In the genomic region with DNA sequence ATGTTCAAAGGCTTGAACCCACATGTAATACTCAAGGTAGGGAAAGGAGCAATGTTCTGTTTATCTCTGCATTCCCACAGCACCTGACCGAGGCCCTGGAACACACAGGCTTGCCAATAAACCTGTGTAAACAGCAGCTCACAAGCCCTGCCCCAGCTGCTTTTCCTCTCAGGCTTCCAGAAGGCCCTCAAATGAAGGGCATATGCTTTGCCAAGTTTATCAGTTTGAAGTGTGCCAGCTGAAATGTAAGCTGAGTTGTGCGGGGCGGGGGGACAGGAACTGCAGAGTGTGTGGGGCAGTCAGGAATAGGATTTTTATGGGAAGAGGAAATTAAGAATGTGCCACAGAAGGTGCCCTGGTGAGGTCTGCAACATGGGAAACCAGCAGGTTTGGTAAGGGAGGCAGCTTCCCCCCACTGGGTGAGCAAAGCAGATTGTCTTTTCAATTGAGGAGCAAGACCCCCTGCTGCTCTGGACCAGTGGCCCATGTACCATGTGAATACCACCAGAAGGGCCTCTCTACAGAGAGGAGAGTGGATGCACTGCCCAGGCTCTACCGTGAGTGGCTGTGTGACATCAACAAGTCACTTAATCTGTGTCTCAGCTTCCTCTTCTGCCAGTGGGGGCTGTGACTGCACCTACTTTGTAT, we compare ENCODE assay signal across 12 cellular contexts.
DNase-seq lines count a peak whose midpoint lies in the region; ATAC-seq and TF ChIP-seq lines count a peak whose summit lies in the region.
"Had no signal": no experiment of that assay in that cellular context is flagged by ENCODE, and none has a peak within 500 bp of the region (broad histone marks: within the 10 kb centered on the region; RNA-seq: fewer than 3 reads in every experiment).

No MANE protein-coding gene starts in this region.

- H3K27me3 ChIP-seq in heart left ventricle (no peaks in the 10 kb centered on the region), thyroid gland (no peaks in the 10 kb centered on the region)

- peaks cover 0 to 23% (median 7%) of the 10 kb centered on the region in 12 donors for H3K4me1 ChIP-seq in heart left ventricle
- H3K4me1 ChIP-seq in thyroid gland = peaks cover 7 to 10% of the 10 kb centered on the region in 2 donors

- H3K36me3 ChIP-seq in heart left ventricle (no peaks in the 10 kb centered on the region), thyroid gland (no peaks in the 10 kb centered on the region)

- H3K4me3 ChIP-seq in heart left ventricle (no peak overlapping the region), thyroid gland (replicated peaks in 1 of 3) (no peak overlapping the region)

- 32 to 44% (median 41%) methylated on average over 4 of the region's 4 CpGs for WGBS in heart left ventricle, 4 donors
- 17 to 27% methylated on average over 4 of the region's 4 CpGs for WGBS in thyroid gland, 2 donors

- ATAC-seq in heart left ventricle = peak; percentile 63 to 94 (median 86)
- ATAC-seq in esophagus mucosa = no peak

- peak overlapping the region in 2 of 12 donors; percentile 39 to 59 for H3K27ac ChIP-seq in heart left ventricle
- H3K27ac ChIP-seq in thyroid gland = peak overlapping the region in 2 of 3 donors; percentile 21 to 38

- no peak for TF ChIP-seq POLR2A in heart left ventricle (IDR thresholded peaks at IDR 0.05)
- no peak for TF ChIP-seq POLR2A in thyroid gland (IDR thresholded peaks at IDR 0.05)

- intact Hi-C loops in heart left ventricle (cut with DNase I) (no loop called here), thyroid gland (cut with DNase I) (no loop called here)

- no peaks in the 10 kb centered on the region for H3K9me3 ChIP-seq in heart left ventricle
- H3K9me3 ChIP-seq in thyroid gland = no peaks in the 10 kb centered on the region

- DNase-seq in NCI-H1105 (lab: John Stamatoyannopoulos, UW) = peak; percentile 82
- DNase-seq in NCI-H446 treated with DMSO at 0.1 percent for 48 hours (lab: John Stamatoyannopoulos, UW) = peak; percentile 83
- peak in 4 of 5 donors; percentile 41 to 60 (median 52) for DNase-seq in heart left ventricle
- DNase-seq in thyroid gland = peak; percentile 81 to 91
- DNase-seq in foreskin melanocyte = no peak
- DNase-seq in islet precursor cell = no peak
- DNase-seq: activated B cell treated with CpG ODN at 0.5 μM for 24 hours; CD8-positive, alpha-beta memory T cell; effector CD8-positive, alpha-beta T cell; mesendoderm; NCI-H1930 had no signal

- TF ChIP-seq CTCF in heart left ventricle (IDR thresholded peaks at IDR 0.05) (no peak), thyroid gland (IDR thresholded peaks at IDR 0.05) (no peak)

Comparison
In these comparisons a context has a peak if more than half of its experiments do, and no peak if none do; other contexts are left out.
1. DNase-seq: peak in NCI-H1105 (single experiment), NCI-H446 treated with DMSO at 0.1 percent for 48 hours (single experiment), heart left ventricle (4 of 5) and thyroid gland (2 of 2); none in foreskin melanocyte (single experiment) and islet precursor cell (single experiment).